In genomic region chr5:124628721-124629596, GRCh38 we compare ENCODE assay signal across 1 cellular context.
TF ChIP-seq lines count a peak whose summit lies in the region.

No MANE protein-coding gene starts in this region.

TF ChIP-seq in HepG2, 621 proteins besides CTCF, POLR2A, EP300 and RAD21 (continued from another document and continues in another):
- TF ChIP-seq TFE3 (CRISPR knock-in tag; IDR thresholded peaks at IDR 0.05) = peak; percentile 88
- no peak for TF ChIP-seq DDIT3 (CRISPR knock-in tag; IDR thresholded peaks at IDR 0.05)
- no peak for TF ChIP-seq ZNF496 (CRISPR knock-in tag; IDR thresholded peaks at IDR 0.05; ENCODE audit: insufficient replicate concordance)
- no peak for TF ChIP-seq NR1H2 (CRISPR knock-in tag; IDR thresholded peaks at IDR 0.05; ENCODE audit: borderline replicate concordance, low read depth)
- no peak for TF ChIP-seq SRSF4 (IDR thresholded peaks at IDR 0.05; ENCODE audit: low read depth, low read length, poor library complexity, severe bottlenecking)
- no peak for TF ChIP-seq PRDM4 (CRISPR knock-in tag; IDR thresholded peaks at IDR 0.05; ENCODE audit: borderline replicate concordance)
- no peak for TF ChIP-seq ZNF205 (CRISPR knock-in tag; IDR thresholded peaks at IDR 0.05)
- TF ChIP-seq PRDM10 (CRISPR knock-in tag; IDR thresholded peaks at IDR 0.05; ENCODE audit: low read depth) = peak; percentile 78; the same call in 1 of the 2 replicates
- TF ChIP-seq STAG1 (CRISPR knock-in tag; IDR thresholded peaks at IDR 0.05) = peak; percentile 3; the same call in 1 of the 2 replicates
- TF ChIP-seq ZNF432 (CRISPR knock-in tag; IDR thresholded peaks at IDR 0.05; ENCODE audit: borderline replicate concordance) = no peak
- TF ChIP-seq JUND (CRISPR knock-in tag; IDR thresholded peaks at IDR 0.05) = peak; percentile 68; the same call in 1 of the 2 replicates
- no peak for TF ChIP-seq NFKBIZ (CRISPR knock-in tag; IDR thresholded peaks at IDR 0.05)
- TF ChIP-seq ZNF552 (CRISPR knock-in tag; IDR thresholded peaks at IDR 0.05; ENCODE audit: borderline replicate concordance) = no peak
- no peak for TF ChIP-seq ZFP82 (CRISPR knock-in tag; IDR thresholded peaks at IDR 0.05; ENCODE audit: borderline replicate concordance)
- TF ChIP-seq DBP (CRISPR knock-in tag; IDR thresholded peaks at IDR 0.05; ENCODE audit: not compliant biosample characterization) = no peak
- no peak for TF ChIP-seq SMAD9 (CRISPR knock-in tag; IDR thresholded peaks at IDR 0.05)
- no peak for TF ChIP-seq EHMT2 (IDR thresholded peaks at IDR 0.05; ENCODE audit: borderline replicate concordance, low read depth, low read length)
- TF ChIP-seq MAF1 (CRISPR knock-in tag; IDR thresholded peaks at IDR 0.05; ENCODE audit: borderline replicate concordance) = no peak
- peak; percentile 38; the same call in 1 of the 2 replicates for TF ChIP-seq RXRB (CRISPR knock-in tag; IDR thresholded peaks at IDR 0.05; ENCODE audit: borderline replicate concordance)
- no peak for TF ChIP-seq ZNF136 (CRISPR knock-in tag; IDR thresholded peaks at IDR 0.05; ENCODE audit: low read depth)
- TF ChIP-seq SP5 (CRISPR knock-in tag; IDR thresholded peaks at IDR 0.05; ENCODE audit: borderline replicate concordance, low read depth) = 0 out of 2 replicates have a peak, but pooled peaks have one; percentile 20
- TF ChIP-seq ZNF484 (CRISPR knock-in tag; IDR thresholded peaks at IDR 0.05; ENCODE audit: borderline replicate concordance, low read depth) = no peak
- peak; percentile 43; the same call in 1 of the 2 replicates for TF ChIP-seq SPEN (CRISPR knock-in tag; IDR thresholded peaks at IDR 0.05; ENCODE audit: low read depth)
- TF ChIP-seq KLF15 (CRISPR knock-in tag; IDR thresholded peaks at IDR 0.05; ENCODE audit: borderline replicate concordance) = no peak
- no peak for TF ChIP-seq AGO2 (optimal IDR thresholded peaks at IDR 0.05; ENCODE audit: low read depth, low read length)
- peak; percentile 59; the same call in 1 of the 2 replicates for TF ChIP-seq MYC (CRISPR knock-in tag; IDR thresholded peaks at IDR 0.05; ENCODE audit: borderline replicate concordance)
- TF ChIP-seq KDM1A (CRISPR knock-in tag; IDR thresholded peaks at IDR 0.05) = 0 out of 2 replicates have a peak, but pooled peaks have one; percentile 28
- TF ChIP-seq FOXP1 (IDR thresholded peaks at IDR 0.05) = no peak
- 0 out of 2 replicates have a peak, but pooled peaks have one; percentile 12 for TF ChIP-seq FOXP1 (CRISPR knock-in tag; IDR thresholded peaks at IDR 0.05)
- TF ChIP-seq PAX8 (CRISPR knock-in tag; IDR thresholded peaks at IDR 0.05; ENCODE audit: borderline replicate concordance) = no peak
- no peak for TF ChIP-seq ZNF24 (IDR thresholded peaks at IDR 0.05)
- TF ChIP-seq RNF219 (CRISPR knock-in tag; IDR thresholded peaks at IDR 0.05) = no peak
- TF ChIP-seq REPIN1 (CRISPR knock-in tag; IDR thresholded peaks at IDR 0.05; ENCODE audit: borderline replicate concordance, low read depth) = no peak
- TF ChIP-seq ZNF431 (CRISPR knock-in tag; IDR thresholded peaks at IDR 0.05; ENCODE audit: borderline replicate concordance, low read depth) = no peak
- peak; percentile 48; the same call in 1 of the 3 replicates for TF ChIP-seq MXI1 (IDR thresholded peaks at IDR 0.05; ENCODE audit: borderline replicate concordance, low read depth, low read length)
- TF ChIP-seq TOPORS (CRISPR knock-in tag; IDR thresholded peaks at IDR 0.05) = no peak
- no peak for TF ChIP-seq ZNF451 (CRISPR knock-in tag; IDR thresholded peaks at IDR 0.05)
- no peak for TF ChIP-seq PRPF4 (IDR thresholded peaks at IDR 0.05; ENCODE audit: low read depth, low read length, poor library complexity, severe bottlenecking)
- no peak for TF ChIP-seq AKAP8 (CRISPR knock-in tag; IDR thresholded peaks at IDR 0.05)
- TF ChIP-seq ZFX (CRISPR knock-in tag; IDR thresholded peaks at IDR 0.05; ENCODE audit: low read depth) = peak; percentile 30; the same call in 1 of the 2 replicates
- no peak for TF ChIP-seq ZNF510 (CRISPR knock-in tag; IDR thresholded peaks at IDR 0.05; ENCODE audit: low read depth)
- peak; percentile 34; the same call in 1 of the 2 replicates for TF ChIP-seq PATZ1 (CRISPR knock-in tag; IDR thresholded peaks at IDR 0.05)
- TF ChIP-seq ELF1 (CRISPR knock-in tag; IDR thresholded peaks at IDR 0.05) = no peak
- no peak for TF ChIP-seq RNF2 (conservative IDR thresholded peaks at IDR 0.05; ENCODE audit: low read depth)
- TF ChIP-seq MAX (IDR thresholded peaks at IDR 0.05) = no peak
- no peak for TF ChIP-seq FOXC1 (CRISPR knock-in tag; IDR thresholded peaks at IDR 0.05; ENCODE audit: borderline replicate concordance)
- TF ChIP-seq ZNF20 (CRISPR knock-in tag; IDR thresholded peaks at IDR 0.05) = no peak
- no peak for TF ChIP-seq ZNF660 (CRISPR knock-in tag; IDR thresholded peaks at IDR 0.05; ENCODE audit: borderline replicate concordance, low read depth)
- no peak for TF ChIP-seq EEA1 (CRISPR knock-in tag; IDR thresholded peaks at IDR 0.05; ENCODE audit: borderline replicate concordance)
- 0 out of 2 replicates have a peak, but pooled peaks have one; percentile 59 for TF ChIP-seq KLF13 (CRISPR knock-in tag; IDR thresholded peaks at IDR 0.05)
- TF ChIP-seq ATF4 (CRISPR knock-in tag; IDR thresholded peaks at IDR 0.05) = no peak
- no peak for TF ChIP-seq ZBTB26 (CRISPR knock-in tag; IDR thresholded peaks at IDR 0.05; ENCODE audit: borderline replicate concordance)
